In the genomic region with DNA sequence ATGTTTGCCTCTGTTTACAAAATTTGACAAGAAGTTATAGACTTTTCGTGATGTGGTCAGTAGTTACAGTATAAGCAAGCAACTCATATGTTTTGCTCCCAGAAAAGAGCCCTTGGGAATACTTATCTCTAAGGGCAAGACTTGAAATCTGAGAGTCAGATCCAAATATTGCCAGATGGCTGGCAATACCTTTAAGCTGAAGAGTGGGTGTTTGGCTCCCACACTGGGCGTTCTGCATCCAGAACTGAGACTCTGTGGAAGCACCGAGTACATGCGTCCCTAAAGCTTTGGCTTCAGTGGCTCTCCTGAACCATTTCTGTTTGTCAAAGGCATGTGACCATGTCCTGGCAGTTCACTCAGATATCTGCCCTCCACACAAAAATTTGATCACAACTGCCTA, we compare ENCODE assay signal across 27 cellular contexts.
DNase-seq lines count a peak whose midpoint lies in the region; ATAC-seq, FAIRE-seq and TF ChIP-seq lines count a peak whose summit lies in the region.
"Had no signal": no experiment of that assay in that cellular context is flagged by ENCODE, and none has a peak within 500 bp of the region (broad histone marks: within the 10 kb centered on the region; RNA-seq: fewer than 3 reads in every experiment).

No MANE protein-coding gene starts in this region.

- DNase-seq in Right ventricle myocardium superior (no peak), cardiac septum (ENCODE audit: low spot score) (no peak), NCI-H2171 (lab: John Stamatoyannopoulos, UW) (peak; percentile 65), bronchial epithelial cell (ENCODE audit: low read depth) (no peak), smooth muscle cell (lab: John Stamatoyannopoulos, UW; ENCODE audit: unreplicated experiment) (no peak), mesenteric fat pad (ENCODE audit: low spot score) (no peak)
- DNase-seq: activated CD4-positive, alpha-beta T cell treated with anti-CD3 and anti-CD28 coated beads for 48 hours; activated T-cell treated with anti-CD3 and anti-CD28 coated beads for 4 hours; amniotic stem cell; CD8-positive, alpha-beta T cell; left colon; mesenchymal stem cell; NCI-H187; NCI-H748 treated with DMSO at 0.1 percent for 48 hours; stimulated activated CD4-positive, alpha-beta T cell treated with anti-CD3 and anti-CD28 coated beads, Interleukin-1b, Interleukin-23, amount 100 ng/mL, for 48 hours; stimulated activated CD8-positive, alpha-beta memory T cell treated with anti-CD3 and anti-CD28 coated beads, Interleukin-4, amount 100 ng/mL, for 48 hours had no signal

- peak overlapping the region; percentile 6 for H3K4me2 ChIP-seq in smooth muscle cell
- H3K4me2 ChIP-seq: hepatocyte had no signal

- H3K9ac ChIP-seq in smooth muscle cell (ENCODE audit: low read depth) = no peak overlapping the region

- no peaks in the 10 kb centered on the region for H3K9me3 ChIP-seq in smooth muscle cell (replicated peaks; ENCODE audit: low read depth)
- H3K9me3 ChIP-seq: esophagus muscularis mucosa, SJSA1, thoracic aorta had no signal

- no peak overlapping the region for H2AFZ ChIP-seq in smooth muscle cell (ENCODE audit: low read depth)
- H2AFZ ChIP-seq: hepatocyte had no signal

- peaks cover 4% of the 10 kb centered on the region for H4K20me1 ChIP-seq in smooth muscle cell (ENCODE audit: low read depth)

- H3K27ac ChIP-seq in smooth muscle cell (ENCODE audit: low read depth) = peak overlapping the region; percentile 15
- H3K27ac ChIP-seq: esophagus muscularis mucosa, hepatocyte, SJSA1, thoracic aorta had no signal

- peaks cover 1% of the 10 kb centered on the region for H3K79me2 ChIP-seq in smooth muscle cell (ENCODE audit: low read depth)

- H3K27me3 ChIP-seq in bronchial epithelial cell (ENCODE audit: control insufficient read depth, insufficient read depth, low read length) = no peaks in the 10 kb centered on the region
- no peaks in the 10 kb centered on the region for H3K27me3 ChIP-seq in smooth muscle cell (ENCODE audit: low read depth)
- H3K27me3 ChIP-seq: esophagus muscularis mucosa, hepatocyte, SJSA1 had no signal

- peaks cover 33% of the 10 kb centered on the region for H3K4me1 ChIP-seq in smooth muscle cell (ENCODE audit: low read depth)

- H3K4me3 ChIP-seq in bronchial epithelial cell (ENCODE audit: low read depth, low read length) = no peak overlapping the region
- no peak overlapping the region for H3K4me3 ChIP-seq in smooth muscle cell
- H3K4me3 ChIP-seq: esophagus muscularis mucosa, hepatocyte, SJSA1, thoracic aorta had no signal

- peak; percentile 54 for ATAC-seq in Right ventricle myocardium superior (ENCODE audit: poor library complexity)
- ATAC-seq in GM18861 (IDR thresholded peaks at IDR 0.05; ENCODE audit: unreplicated experiment) = no peak
- ATAC-seq in GM18519 (IDR thresholded peaks at IDR 0.05; ENCODE audit: low FRiP score, unreplicated experiment) = no peak
- ATAC-seq: CD8-positive, alpha-beta T cell; HCT116; left colon had no signal

- no peaks in the 10 kb centered on the region for H3K36me3 ChIP-seq in bronchial epithelial cell (ENCODE audit: control insufficient read depth, insufficient read depth, low read length)
- no peaks in the 10 kb centered on the region for H3K36me3 ChIP-seq in smooth muscle cell (ENCODE audit: low read depth)
- H3K36me3 ChIP-seq: esophagus muscularis mucosa, SJSA1, thoracic aorta had no signal

- peaks cover 16% of the 10 kb centered on the region for H3F3A ChIP-seq in smooth muscle cell (ENCODE audit: low read depth)

- FAIRE-seq in bronchial epithelial cell (lab: Jason Lieb, UNC) = peak; percentile 7
- FAIRE-seq: A204.1, endometrium, frontal cortex, GM12892 had no signal

- no peak for TF ChIP-seq CTCF in bronchial epithelial cell (IDR thresholded peaks at IDR 0.05; ENCODE audit: insufficient read depth, low read length, severe bottlenecking)
- no peak for TF ChIP-seq CTCF in smooth muscle cell (IDR thresholded peaks at IDR 0.05; ENCODE audit: borderline replicate concordance, insufficient read depth, poor library complexity, severe bottlenecking)

- 50% methylated on average over 4 of the region's 4 CpGs for WGBS in smooth muscle cell (ENCODE audit: low lambda C conversion rate)

- intact Hi-C loops in Right ventricle myocardium superior (cut with DNase I) (no loop called here), cardiac septum (cut with DNase I) (no loop called here)
